Comparison of ENCODE assay signal across 12 cellular contexts in the genomic region with DNA sequence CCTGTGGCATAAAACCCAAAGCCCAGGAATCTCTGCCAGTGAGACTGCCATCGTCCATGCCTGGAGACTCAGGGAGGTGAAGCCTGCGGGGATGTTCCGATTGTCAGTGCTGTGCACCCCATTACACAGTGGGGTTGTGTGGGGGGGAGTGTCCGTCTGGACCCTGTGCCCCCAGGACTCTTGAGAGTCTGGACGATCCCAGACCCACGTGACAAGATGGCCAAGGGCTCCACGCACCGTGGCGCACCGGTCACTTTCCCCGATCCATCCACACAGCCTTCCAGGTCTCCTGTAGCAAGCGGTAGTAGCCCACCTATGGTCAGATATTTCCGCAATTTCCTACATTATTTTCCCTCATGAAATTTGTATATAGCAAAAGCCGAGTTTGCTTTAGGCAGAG. TPM values are rescaled to one million over a fixed set of nuclear protein-coding genes. Genes with fewer than 3 reads are reported as not detected.
DNase-seq lines count a peak whose midpoint lies in the region; ATAC-seq and TF ChIP-seq lines count a peak whose summit lies in the region.
"Had no signal": no experiment of that assay in that cellular context is flagged by ENCODE, and none has a peak within 500 bp of the region (broad histone marks: within the 10 kb centered on the region; RNA-seq: fewer than 3 reads in every experiment).

No MANE protein-coding gene starts in this region.

- CTCF ChIA-PET in activated CD8-positive, alpha-beta memory T cell treated with anti-CD3 and anti-CD28 coated beads, Interleukin-2, amount 10 ng/mL, durations not matched to agents 7 days and 5 days (lab: Charles Lee), result no interaction called here

- TF ChIP-seq CTCF in left ventricle myocardium inferior (IDR thresholded peaks at IDR 0.05; ENCODE audit: borderline replicate concordance), result no peak
- no peak for TF ChIP-seq CTCF in hepatocyte (IDR thresholded peaks at IDR 0.05; ENCODE audit: poor library complexity)

- no peaks in the 10 kb centered on the region for H4K20me1 ChIP-seq in hepatocyte (ENCODE audit: insufficient read depth, poor library complexity, severe bottlenecking)

- no peaks in the 10 kb centered on the region for H3K79me2 ChIP-seq in hepatocyte

- H3K9me3 ChIP-seq in left ventricle myocardium inferior (replicated peaks) (no peaks in the 10 kb centered on the region), hepatocyte (ENCODE audit: low read depth) (no peaks in the 10 kb centered on the region)
- H3K9me3 ChIP-seq: body of pancreas, heart left ventricle, upper lobe of right lung had no signal

- H3K27ac Mint-ChIP-seq in activated CD8-positive, alpha-beta memory T cell treated with anti-CD3 and anti-CD28 coated beads, Interleukin-2, amount 10 ng/mL, durations not matched to agents 7 days and 5 days, result no peak overlapping the region
- H3K27ac Mint-ChIP-seq: activated CD4-positive, alpha-beta T cell treated with anti-CD3 and anti-CD28 coated beads for 36 hours; activated T-helper 1 cell treated with anti-CD3 and anti-CD28 coated beads, Interleukin-12 subunit alpha, Interleukin-12 subunit beta, Interleukin-2, Interleukin-4 antibody, amounts not matched to agents 30 ng/mL and 10 ng/mL and 1 ng/mL, durations not matched to agents 14 hours and 24 hours and 36 hours had no signal

- peaks cover 19% of the 10 kb centered on the region for H3K4me1 ChIP-seq in left ventricle myocardium inferior
- H3K4me1 ChIP-seq in hepatocyte (ENCODE audit: insufficient read depth), result peaks cover 11% of the 10 kb centered on the region

- H3K36me3 Mint-ChIP-seq in activated CD8-positive, alpha-beta memory T cell treated with anti-CD3 and anti-CD28 coated beads, Interleukin-2, amount 10 ng/mL, durations not matched to agents 7 days and 5 days, result no peaks in the 10 kb centered on the region

- peaks cover 11% of the 10 kb centered on the region for H3K4me1 Mint-ChIP-seq in activated CD8-positive, alpha-beta memory T cell treated with anti-CD3 and anti-CD28 coated beads, Interleukin-2, amount 10 ng/mL, durations not matched to agents 7 days and 5 days

- WGBS in hepatocyte (ENCODE audit: low lambda C conversion rate, missing lambda C conversion rate), result 42% methylated on average over 14 of the region's 14 CpGs

- H3K4me3 ChIP-seq in left ventricle myocardium inferior, result peak overlapping the region; percentile 68
- H3K4me3 ChIP-seq in hepatocyte, result no peak overlapping the region
- H3K4me3 ChIP-seq: body of pancreas had no signal

- H3K4me2 ChIP-seq in hepatocyte, result peak overlapping the region; percentile 98

- intact Hi-C loops in left ventricle myocardium inferior (cut with micrococcal nuclease), result no loop called here
- intact Hi-C loops in cardiac septum (cut with DNase I), result no loop called here

- no peaks in the 10 kb centered on the region for H3K9me3 Mint-ChIP-seq in activated CD8-positive, alpha-beta memory T cell treated with anti-CD3 and anti-CD28 coated beads, Interleukin-2, amount 10 ng/mL, durations not matched to agents 7 days and 5 days (ENCODE audit: low read depth)
- H3K9me3 Mint-ChIP-seq: activated T-helper 1 cell treated with anti-CD3 and anti-CD28 coated beads, Interleukin-12 subunit alpha, Interleukin-12 subunit beta, Interleukin-2, Interleukin-4 antibody, amounts not matched to agents 30 ng/mL and 10 ng/mL and 1 ng/mL, durations not matched to agents 14 hours and 24 hours and 36 hours had no signal

- no peak overlapping the region for H3K4me3 Mint-ChIP-seq in activated CD8-positive, alpha-beta memory T cell treated with anti-CD3 and anti-CD28 coated beads, Interleukin-2, amount 10 ng/mL, durations not matched to agents 7 days and 5 days
- H3K4me3 Mint-ChIP-seq: activated T-helper 1 cell treated with anti-CD3 and anti-CD28 coated beads, Interleukin-12 subunit alpha, Interleukin-12 subunit beta, Interleukin-2, Interleukin-4 antibody, amounts not matched to agents 30 ng/mL and 10 ng/mL and 1 ng/mL, durations not matched to agents 14 hours and 24 hours and 36 hours had no signal

- peaks cover 67% of the 10 kb centered on the region for H3K27me3 Mint-ChIP-seq in activated CD8-positive, alpha-beta memory T cell treated with anti-CD3 and anti-CD28 coated beads, Interleukin-2, amount 10 ng/mL, durations not matched to agents 7 days and 5 days

- DNase-seq in left ventricle myocardium inferior, result no peak
- no peak for DNase-seq in cardiac septum (ENCODE audit: low spot score)
- DNase-seq in hepatocyte (ENCODE audit: low spot score), result no peak
- no peak for DNase-seq in NOMO-1 treated with dmso at 0.1 percent for 144 hours (lab: John Stamatoyannopoulos, UW; ENCODE audit: unreplicated experiment)
- DNase-seq in activated CD8-positive, alpha-beta memory T cell treated with anti-CD3 and anti-CD28 coated beads, Interleukin-2, amount 10 ng/mL, durations not matched to agents 7 days and 5 days, result no peak
- DNase-seq: body of pancreas, occipital lobe had no signal

- no peaks in the 10 kb centered on the region for H3K9me2 ChIP-seq in hepatocyte (replicated peaks; ENCODE audit: insufficient read depth)

- H3K27ac ChIP-seq in left ventricle myocardium inferior (replicated peaks), result peak overlapping the region; percentile 78
- H3K27ac ChIP-seq in hepatocyte, result no peak overlapping the region
- H3K27ac ChIP-seq: body of pancreas had no signal

- ATAC-seq in HG02678 (IDR thresholded peaks at IDR 0.05; ENCODE audit: unreplicated experiment), result no peak
- no peak for ATAC-seq in activated CD8-positive, alpha-beta memory T cell treated with anti-CD3 and anti-CD28 coated beads, Interleukin-2, amount 10 ng/mL, durations not matched to agents 7 days and 5 days

- H3K27me3 ChIP-seq in left ventricle myocardium inferior (ENCODE audit: low read depth) (peaks cover 95% of the 10 kb centered on the region), hepatocyte (peaks cover 81% of the 10 kb centered on the region)
- H3K27me3 ChIP-seq: body of pancreas had no signal

- H3K36me3 ChIP-seq in left ventricle myocardium inferior (no peaks in the 10 kb centered on the region), hepatocyte (replicated peaks; ENCODE audit: insufficient read depth, low read depth) (no peaks in the 10 kb centered on the region)
- H3K36me3 ChIP-seq: heart left ventricle, upper lobe of right lung had no signal

- H2AFZ ChIP-seq in hepatocyte, result no peak overlapping the region

RNA-seq across cellular contexts. Expression of gene NRGN, which starts 20.9 kb away (rescaled TPM):
- total RNA-seq in left ventricle myocardium inferior, result 5.0 TPM
- total RNA-seq in cardiac septum, result 6.4 TPM
- not detected in 2 replicates for total RNA-seq in hepatocyte
- polyA plus RNA-seq in hepatocyte, result 1.1 and 1.2 TPM in 2 replicates
- total RNA-seq in activated CD8-positive, alpha-beta memory T cell treated with anti-CD3 and anti-CD28 coated beads, Interleukin-2, amount 10 ng/mL, durations not matched to agents 7 days and 5 days, result 1 to 10 TPM; 6.6 TPM
- total RNA-seq: body of pancreas had no signal

RNA-seq across cellular contexts. Expression of gene VSIG2, which starts 33.3 kb away (rescaled TPM):
- total RNA-seq in left ventricle myocardium inferior, result 1.2 TPM
- 1.2 TPM for total RNA-seq in cardiac septum
- total RNA-seq in hepatocyte, result 22.6 and 22.9 TPM in 2 replicates
- 34.3 and 38.9 TPM in 2 replicates for polyA plus RNA-seq in hepatocyte
- total RNA-seq in activated CD8-positive, alpha-beta memory T cell treated with anti-CD3 and anti-CD28 coated beads, Interleukin-2, amount 10 ng/mL, durations not matched to agents 7 days and 5 days, result not detected
- total RNA-seq: activated CD4-positive, alpha-beta T cell treated with anti-CD3 and anti-CD28 coated beads for 36 hours; activated T-helper 1 cell treated with anti-CD3 and anti-CD28 coated beads, Interleukin-12 subunit alpha, Interleukin-12 subunit beta, Interleukin-2, Interleukin-4 antibody, amounts not matched to agents 30 ng/mL and 10 ng/mL and 1 ng/mL, durations not matched to agents 14 hours and 24 hours and 36 hours; occipital lobe had no signal

RNA-seq across cellular contexts. Expression of gene ESAM, which starts 43.3 kb away (rescaled TPM):
- 40.0 TPM for total RNA-seq in left ventricle myocardium inferior
- total RNA-seq in cardiac septum, result 50.2 TPM
- 2.0 and 3.6 TPM in 2 replicates for total RNA-seq in hepatocyte
- polyA plus RNA-seq in hepatocyte, result 3.9 and 7.9 TPM in 2 replicates
- under 1 TPM; 0.16 to 0.76 TPM for total RNA-seq in activated CD8-positive, alpha-beta memory T cell treated with anti-CD3 and anti-CD28 coated beads, Interleukin-2, amount 10 ng/mL, durations not matched to agents 7 days and 5 days

RNA-seq across cellular contexts. Expression of gene SPA17, which starts 45.1 kb away (rescaled TPM):
- total RNA-seq in left ventricle myocardium inferior (3.0 TPM), cardiac septum (1.8 TPM), hepatocyte (5.8 and 7.2 TPM in 2 replicates)
- polyA plus RNA-seq in hepatocyte, result 3.8 and 5.8 TPM in 2 replicates
- 1 to 10 TPM; 2.4 to 2.9 TPM for total RNA-seq in activated CD8-positive, alpha-beta memory T cell treated with anti-CD3 and anti-CD28 coated beads, Interleukin-2, amount 10 ng/mL, durations not matched to agents 7 days and 5 days

RNA-seq across cellular contexts. Expression of gene SIAE, which starts 45.3 kb away (rescaled TPM):
- total RNA-seq in left ventricle myocardium inferior (68.8 TPM), cardiac septum (42.5 TPM), hepatocyte (35.5 and 37.0 TPM in 2 replicates)
- 18.6 and 24.0 TPM in 2 replicates for polyA plus RNA-seq in hepatocyte
- total RNA-seq in activated CD8-positive, alpha-beta memory T cell treated with anti-CD3 and anti-CD28 coated beads, Interleukin-2, amount 10 ng/mL, durations not matched to agents 7 days and 5 days, result 1 to 10 TPM; 3.8 to 4.1 TPM

Comparison
In these comparisons a context has a peak if more than half of its experiments do, and no peak if none do; other contexts are left out.
1. RNA of gene VSIG2, which starts 33.3 kb away (total RNA-seq): 22.6 to 22.9 TPM in hepatocyte; 1.2 TPM in cardiac septum (single experiment), 1.2 TPM in left ventricle myocardium inferior (single experiment) and not detected in activated CD8-positive, alpha-beta memory T cell treated with anti-CD3 and anti-CD28 coated beads, Interleukin-2, amount 10 ng/mL, durations not matched to agents 7 days and 5 days; every median in the first group is over 10 times any median in the second.